In genomic region chr17:50200447-50201225, GRCh38 we compare ENCODE assay signal across 1 cellular context.
TF ChIP-seq lines count a peak whose summit lies in the region.

No MANE protein-coding gene starts in this region.

TF ChIP-seq in HepG2, 621 proteins besides CTCF, POLR2A, EP300 and RAD21 (continued from another document and continues in another):
- TF ChIP-seq ZSCAN21 (CRISPR knock-in tag; IDR thresholded peaks at IDR 0.05; ENCODE audit: borderline replicate concordance) (no peak), SMAD9 (CRISPR knock-in tag; IDR thresholded peaks at IDR 0.05) (0 out of 2 replicates have a peak, but pooled peaks have one; percentile 62), HNRNPH1 (optimal IDR thresholded peaks at IDR 0.05; ENCODE audit: low read depth, low read length) (no peak), MYNN (CRISPR knock-in tag; IDR thresholded peaks at IDR 0.05; ENCODE audit: low read depth) (no peak), CBFB (CRISPR knock-in tag; IDR thresholded peaks at IDR 0.05) (no peak; the same call in none of the 2 replicates), SP4 (CRISPR knock-in tag; IDR thresholded peaks at IDR 0.05) (peak; percentile 58; the same call in 1 of the 2 replicates), MLX (CRISPR knock-in tag; IDR thresholded peaks at IDR 0.05) (no peak), ZNF841 (CRISPR knock-in tag; IDR thresholded peaks at IDR 0.05; ENCODE audit: borderline replicate concordance) (no peak), ZNF577 (CRISPR knock-in tag; IDR thresholded peaks at IDR 0.05; ENCODE audit: borderline replicate concordance, low read depth) (no peak), MAZ (IDR thresholded peaks at IDR 0.05; ENCODE audit: borderline replicate concordance, low read depth, low read length) (peak; percentile 72; the same call in 1 of the 2 replicates), MAZ (CRISPR knock-in tag; IDR thresholded peaks at IDR 0.05; ENCODE audit: low read depth) (0 out of 2 replicates have a peak, but pooled peaks have one; percentile 38), MTF2 (CRISPR knock-in tag; IDR thresholded peaks at IDR 0.05; ENCODE audit: borderline replicate concordance) (peak; percentile 70; the same call in 1 of the 2 replicates), IKZF4 (CRISPR knock-in tag; IDR thresholded peaks at IDR 0.05; ENCODE audit: borderline replicate concordance, low read depth, not compliant biosample characterization) (peak; percentile 58), ZNF180 (CRISPR knock-in tag; IDR thresholded peaks at IDR 0.05; ENCODE audit: borderline replicate concordance, low read depth) (no peak), ZBTB7B (CRISPR knock-in tag; IDR thresholded peaks at IDR 0.05) (peak; percentile 56), ETV5 (CRISPR knock-in tag; IDR thresholded peaks at IDR 0.05; ENCODE audit: borderline replicate concordance) (0 out of 2 replicates have a peak, but pooled peaks have one; percentile 6), ZFP36 (IDR thresholded peaks at IDR 0.05; ENCODE audit: borderline replicate concordance, low read depth, low read length, partially characterized antibody) (no peak), THYN1 (CRISPR knock-in tag; IDR thresholded peaks at IDR 0.05; ENCODE audit: borderline replicate concordance, low read depth) (no peak), HNRNPK (IDR thresholded peaks at IDR 0.05; ENCODE audit: low read depth, low read length, poor library complexity, severe bottlenecking) (peak; percentile 53), ZNF382 (CRISPR knock-in tag; IDR thresholded peaks at IDR 0.05; ENCODE audit: borderline replicate concordance) (no peak), XBP1 (CRISPR knock-in tag; IDR thresholded peaks at IDR 0.05) (no peak), TBL1XR1 (IDR thresholded peaks at IDR 0.05; ENCODE audit: borderline replicate concordance, low read length, partially characterized antibody) (no peak), KLF12 (CRISPR knock-in tag; IDR thresholded peaks at IDR 0.05; ENCODE audit: borderline replicate concordance) (peak; percentile 64; the same call in 1 of the 2 replicates), ZNF431 (CRISPR knock-in tag; IDR thresholded peaks at IDR 0.05; ENCODE audit: borderline replicate concordance, low read depth) (0 out of 2 replicates have a peak, but pooled peaks have one; percentile 33), KDM2A (CRISPR knock-in tag; IDR thresholded peaks at IDR 0.05; ENCODE audit: borderline replicate concordance, low read depth) (peak; percentile 84), ASH2L (IDR thresholded peaks at IDR 0.05; ENCODE audit: insufficient read length, low read depth, low read length) (peak; percentile 58), ZNF326 (CRISPR knock-in tag; IDR thresholded peaks at IDR 0.05; ENCODE audit: borderline replicate concordance) (no peak), ZNF773 (CRISPR knock-in tag; IDR thresholded peaks at IDR 0.05; ENCODE audit: borderline replicate concordance) (0 out of 2 replicates have a peak, but pooled peaks have one; percentile 12), ZSCAN9 (CRISPR knock-in tag; IDR thresholded peaks at IDR 0.05; ENCODE audit: borderline replicate concordance) (0 out of 2 replicates have a peak, but pooled peaks have one; percentile 32), ATF2 (CRISPR knock-in tag; IDR thresholded peaks at IDR 0.05) (peak; percentile 44; the same call in 1 of the 2 replicates), E2F5 (CRISPR knock-in tag; conservative IDR thresholded peaks at IDR 0.05) (no peak; the same call in 1 of the 2 replicates), ZNF547 (CRISPR knock-in tag; IDR thresholded peaks at IDR 0.05) (peak; percentile 58; the same call in 1 of the 2 replicates), GABPB1 (CRISPR knock-in tag; IDR thresholded peaks at IDR 0.05) (peak; percentile 45; the same call in 1 of the 2 replicates), POLR2AphosphoS5 (IDR thresholded peaks at IDR 0.05; ENCODE audit: low read depth, low read length) (no peak), MXI1 (IDR thresholded peaks at IDR 0.05; ENCODE audit: borderline replicate concordance, low read depth, low read length) (0 out of 3 replicates have a peak, but pooled peaks have one; percentile 29), MLLT10 (CRISPR knock-in tag; IDR thresholded peaks at IDR 0.05) (no peak), KDM5A (IDR thresholded peaks at IDR 0.05; ENCODE audit: borderline replicate concordance, low read length) (peak; percentile 50; the same call in 1 of the 2 replicates), TMF1 (CRISPR knock-in tag; IDR thresholded peaks at IDR 0.05; ENCODE audit: low read depth) (no peak), ATF6 (CRISPR knock-in tag; conservative IDR thresholded peaks at IDR 0.05) (no peak), RFXAP (CRISPR knock-in tag; IDR thresholded peaks at IDR 0.05; ENCODE audit: borderline replicate concordance) (0 out of 2 replicates have a peak, but pooled peaks have one; percentile 32), FIP1L1 (IDR thresholded peaks at IDR 0.05; ENCODE audit: borderline replicate concordance, insufficient read depth, low read depth, low read length) (0 out of 2 replicates have a peak, but pooled peaks have one; percentile 26), ZSCAN25 (CRISPR knock-in tag; IDR thresholded peaks at IDR 0.05) (peak; percentile 40; the same call in 1 of the 2 replicates), NFKBIZ (CRISPR knock-in tag; IDR thresholded peaks at IDR 0.05) (no peak), ZFP91 (CRISPR knock-in tag; IDR thresholded peaks at IDR 0.05; ENCODE audit: borderline replicate concordance) (peak; percentile 86), THAP11 (CRISPR knock-in tag; IDR thresholded peaks at IDR 0.05) (0 out of 2 replicates have a peak, but pooled peaks have one; percentile 13), ZIK1 (CRISPR knock-in tag; IDR thresholded peaks at IDR 0.05; ENCODE audit: borderline replicate concordance, low read depth) (no peak), RBM39 (IDR thresholded peaks at IDR 0.05; ENCODE audit: low read depth, low read length, poor library complexity, severe bottlenecking) (peak; percentile 67)
- TF ChIP-seq, protein P1, sequence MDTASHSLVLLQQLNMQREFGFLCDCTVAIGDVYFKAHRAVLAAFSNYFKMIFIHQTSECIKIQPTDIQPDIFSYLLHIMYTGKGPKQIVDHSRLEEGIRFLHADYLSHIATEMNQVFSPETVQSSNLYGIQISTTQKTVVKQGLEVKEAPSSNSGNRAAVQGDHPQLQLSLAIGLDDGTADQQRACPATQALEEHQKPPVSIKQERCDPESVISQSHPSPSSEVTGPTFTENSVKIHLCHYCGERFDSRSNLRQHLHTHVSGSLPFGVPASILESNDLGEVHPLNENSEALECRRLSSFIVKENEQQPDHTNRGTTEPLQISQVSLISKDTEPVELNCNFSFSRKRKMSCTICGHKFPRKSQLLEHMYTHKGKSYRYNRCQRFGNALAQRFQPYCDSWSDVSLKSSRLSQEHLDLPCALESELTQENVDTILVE (CRISPR knock-in tag; IDR thresholded peaks at IDR 0.05) = 0 out of 2 replicates have a peak, but pooled peaks have one; percentile 20
- TF ChIP-seq, protein P2, sequence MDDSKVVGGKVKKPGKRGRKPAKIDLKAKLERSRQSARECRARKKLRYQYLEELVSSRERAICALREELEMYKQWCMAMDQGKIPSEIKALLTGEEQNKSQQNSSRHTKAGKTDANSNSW (CRISPR knock-in tag; IDR thresholded peaks at IDR 0.05; ENCODE audit: borderline replicate concordance) = no peak
- TF ChIP-seq, protein P3, sequence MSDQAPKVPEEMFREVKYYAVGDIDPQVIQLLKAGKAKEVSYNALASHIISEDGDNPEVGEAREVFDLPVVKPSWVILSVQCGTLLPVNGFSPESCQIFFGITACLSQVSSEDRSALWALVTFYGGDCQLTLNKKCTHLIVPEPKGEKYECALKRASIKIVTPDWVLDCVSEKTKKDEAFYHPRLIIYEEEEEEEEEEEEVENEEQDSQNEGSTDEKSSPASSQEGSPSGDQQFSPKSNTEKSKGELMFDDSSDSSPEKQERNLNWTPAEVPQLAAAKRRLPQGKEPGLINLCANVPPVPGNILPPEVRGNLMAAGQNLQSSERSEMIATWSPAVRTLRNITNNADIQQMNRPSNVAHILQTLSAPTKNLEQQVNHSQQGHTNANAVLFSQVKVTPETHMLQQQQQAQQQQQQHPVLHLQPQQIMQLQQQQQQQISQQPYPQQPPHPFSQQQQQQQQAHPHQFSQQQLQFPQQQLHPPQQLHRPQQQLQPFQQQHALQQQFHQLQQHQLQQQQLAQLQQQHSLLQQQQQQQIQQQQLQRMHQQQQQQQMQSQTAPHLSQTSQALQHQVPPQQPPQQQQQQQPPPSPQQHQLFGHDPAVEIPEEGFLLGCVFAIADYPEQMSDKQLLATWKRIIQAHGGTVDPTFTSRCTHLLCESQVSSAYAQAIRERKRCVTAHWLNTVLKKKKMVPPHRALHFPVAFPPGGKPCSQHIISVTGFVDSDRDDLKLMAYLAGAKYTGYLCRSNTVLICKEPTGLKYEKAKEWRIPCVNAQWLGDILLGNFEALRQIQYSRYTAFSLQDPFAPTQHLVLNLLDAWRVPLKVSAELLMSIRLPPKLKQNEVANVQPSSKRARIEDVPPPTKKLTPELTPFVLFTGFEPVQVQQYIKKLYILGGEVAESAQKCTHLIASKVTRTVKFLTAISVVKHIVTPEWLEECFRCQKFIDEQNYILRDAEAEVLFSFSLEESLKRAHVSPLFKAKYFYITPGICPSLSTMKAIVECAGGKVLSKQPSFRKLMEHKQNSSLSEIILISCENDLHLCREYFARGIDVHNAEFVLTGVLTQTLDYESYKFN (CRISPR knock-in tag; conservative IDR thresholded peaks at IDR 0.05) = no peak; the same call in 1 of the 2 replicates
- TF ChIP-seq, protein P4, sequence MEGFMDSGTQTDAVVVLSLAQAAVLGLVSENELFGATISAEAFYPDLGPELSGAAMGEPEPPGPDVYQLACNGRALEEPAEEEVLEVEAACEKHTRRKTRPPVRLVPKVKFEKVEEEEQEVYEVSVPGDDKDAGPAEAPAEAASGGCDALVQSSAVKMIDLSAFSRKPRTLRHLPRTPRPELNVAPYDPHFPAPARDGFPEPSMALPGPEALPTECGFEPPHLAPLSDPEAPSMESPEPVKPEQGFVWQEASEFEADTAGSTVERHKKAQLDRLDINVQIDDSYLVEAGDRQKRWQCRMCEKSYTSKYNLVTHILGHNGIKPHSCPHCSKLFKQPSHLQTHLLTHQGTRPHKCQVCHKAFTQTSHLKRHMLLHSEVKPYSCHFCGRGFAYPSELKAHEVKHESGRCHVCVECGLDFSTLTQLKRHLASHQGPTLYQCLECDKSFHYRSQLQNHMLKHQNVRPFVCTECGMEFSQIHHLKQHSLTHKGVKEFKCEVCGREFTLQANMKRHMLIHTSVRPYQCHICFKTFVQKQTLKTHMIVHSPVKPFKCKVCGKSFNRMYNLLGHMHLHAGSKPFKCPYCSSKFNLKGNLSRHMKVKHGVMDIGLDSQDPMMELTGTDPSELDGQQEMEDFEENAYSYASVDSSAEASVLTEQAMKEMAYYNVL (CRISPR knock-in tag; IDR thresholded peaks at IDR 0.05; ENCODE audit: borderline replicate concordance) = peak; percentile 65; the same call in 1 of the 2 replicates
